Comparison of ENCODE assay signal across 6 cellular contexts in the genomic region with DNA sequence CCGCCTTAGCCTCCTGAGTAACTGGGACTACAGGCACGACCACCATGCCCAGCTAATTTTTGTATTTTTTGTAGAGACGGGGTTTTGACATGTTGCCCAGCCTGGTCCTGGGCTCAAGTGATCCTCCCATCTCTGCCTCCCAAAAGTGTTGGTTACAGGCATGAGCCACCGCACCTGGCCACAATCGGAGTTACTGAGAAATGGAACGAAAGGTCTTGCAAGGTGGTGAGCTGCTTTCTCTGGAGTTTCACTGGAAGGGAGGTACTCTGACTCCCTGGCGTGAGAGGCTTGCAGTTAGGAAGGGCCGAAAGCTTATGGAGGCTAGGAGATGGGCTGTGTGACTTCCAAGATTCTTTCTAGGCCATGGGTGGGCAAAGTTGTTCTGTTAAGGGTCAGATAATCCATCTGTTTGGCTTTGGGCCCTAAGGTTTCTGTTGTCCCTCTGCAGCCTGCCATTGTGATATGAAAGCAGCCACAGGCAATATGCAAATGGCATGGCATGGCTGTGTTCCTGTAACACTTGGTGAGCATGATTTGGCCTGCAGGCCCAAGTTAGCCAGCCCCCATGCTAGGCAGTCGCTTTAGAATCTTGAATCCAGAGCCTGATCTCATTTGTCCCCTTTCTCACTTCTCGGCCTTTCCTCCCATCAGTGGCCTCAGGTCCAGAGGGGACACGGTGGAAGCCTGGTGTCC.
"Had no signal": no experiment of that assay in that cellular context is flagged by ENCODE, and none has a peak within 500 bp of the region (broad histone marks: within the 10 kb centered on the region; RNA-seq: fewer than 3 reads in every experiment).

No MANE protein-coding gene starts in this region.

- H3K4me3 ChIP-seq: GM23338, K562 had no signal

- H3K4me2 ChIP-seq: GM23338 had no signal

- H2AFZ ChIP-seq: GM23338 had no signal

- ATAC-seq: GM23338, K562 had no signal

- DNase-seq: H9, HCEC 1CT, IMR-90, KG1 had no signal
